In genomic region chr6:3227363-3228045, GRCh38 we compare ENCODE assay signal across 1 cellular context.
TF ChIP-seq lines count a peak whose summit lies in the region.

Gene TUBB2B (minus strand): TSS chr6:3227653. CDS start chr6:3227543, 110 bp downstream.

TF ChIP-seq in WTC11, 78 proteins besides CTCF, POLR2A, EP300 and RAD21 (continued from another document):
- TF ChIP-seq ZNF532 (CRISPR knock-in tag; IDR thresholded peaks at IDR 0.05; ENCODE audit: borderline replicate concordance) (no peak), KAT7 (CRISPR knock-in tag; IDR thresholded peaks at IDR 0.05; ENCODE audit: borderline replicate concordance) (0 out of 2 replicates have a peak, but pooled peaks have one; percentile 42), ETV6 (CRISPR knock-in tag; IDR thresholded peaks at IDR 0.05) (0 out of 2 replicates have a peak, but pooled peaks have one; percentile 25), ZNF263 (CRISPR knock-in tag; IDR thresholded peaks at IDR 0.05; ENCODE audit: low read depth) (peak; percentile 54; the same call in 1 of the 2 replicates), TEAD4 (CRISPR knock-in tag; IDR thresholded peaks at IDR 0.05) (0 out of 2 replicates have a peak, but pooled peaks have one; percentile 45), ZMAT4 (CRISPR knock-in tag; IDR thresholded peaks at IDR 0.05) (no peak), RELA (CRISPR knock-in tag; IDR thresholded peaks at IDR 0.05; ENCODE audit: borderline replicate concordance) (no peak), NR1H2 (CRISPR knock-in tag; IDR thresholded peaks at IDR 0.05) (0 out of 2 replicates have a peak, but pooled peaks have one; percentile 29), AFF4 (CRISPR knock-in tag; IDR thresholded peaks at IDR 0.05; ENCODE audit: borderline replicate concordance) (no peak; the same call in 1 of the 2 replicates), IRF1 (CRISPR knock-in tag; IDR thresholded peaks at IDR 0.05) (no peak), FOXP4 (CRISPR knock-in tag; IDR thresholded peaks at IDR 0.05) (0 out of 2 replicates have a peak, but pooled peaks have one; percentile 17), CDX4 (CRISPR knock-in tag; IDR thresholded peaks at IDR 0.05; ENCODE audit: borderline replicate concordance) (no peak), ZBTB43 (CRISPR knock-in tag; IDR thresholded peaks at IDR 0.05) (no peak), HMGXB4 (CRISPR knock-in tag; IDR thresholded peaks at IDR 0.05) (peak; percentile 95; the same call in 1 of the 2 replicates), GRHL2 (CRISPR knock-in tag; IDR thresholded peaks at IDR 0.05; ENCODE audit: insufficient replicate concordance, severe bottlenecking) (no peak), TP53 (CRISPR knock-in tag; IDR thresholded peaks at IDR 0.05) (peak; percentile 38; the same call in 1 of the 2 replicates), ELF4 (CRISPR knock-in tag; IDR thresholded peaks at IDR 0.05; ENCODE audit: low read depth) (no peak), IRF2 (CRISPR knock-in tag; IDR thresholded peaks at IDR 0.05; ENCODE audit: borderline replicate concordance, low read depth) (no peak), NFYB (CRISPR knock-in tag; conservative IDR thresholded peaks at IDR 0.05; ENCODE audit: low read depth) (no peak), CREB1 (CRISPR knock-in tag; IDR thresholded peaks at IDR 0.05) (no peak), GTF2I (CRISPR knock-in tag; conservative IDR thresholded peaks at IDR 0.05) (no peak), TEAD1 (CRISPR knock-in tag; IDR thresholded peaks at IDR 0.05) (peak; percentile 51; the same call in 1 of the 2 replicates), USF1 (CRISPR knock-in tag; IDR thresholded peaks at IDR 0.05) (peak; percentile 12; the same call in 1 of the 2 replicates), ZNF121 (CRISPR knock-in tag; IDR thresholded peaks at IDR 0.05) (no peak), MYBL2 (CRISPR knock-in tag; IDR thresholded peaks at IDR 0.05) (no peak), ZNF423 (CRISPR knock-in tag; IDR thresholded peaks at IDR 0.05) (peak; percentile 64; the same call in 1 of the 2 replicates), NR3C1 (CRISPR knock-in tag; conservative IDR thresholded peaks at IDR 0.05; ENCODE audit: low read depth) (peak; percentile 55; the same call in 1 of the 2 replicates), GABPB1 (CRISPR knock-in tag; IDR thresholded peaks at IDR 0.05) (peak; percentile 88), ZNF416 (CRISPR knock-in tag; IDR thresholded peaks at IDR 0.05) (0 out of 2 replicates have a peak, but pooled peaks have one; percentile 9), ZNF317 (CRISPR knock-in tag; IDR thresholded peaks at IDR 0.05; ENCODE audit: borderline replicate concordance, low read depth) (peak; percentile 45; the same call in 1 of the 2 replicates), SMAD3 (CRISPR knock-in tag; IDR thresholded peaks at IDR 0.05; ENCODE audit: borderline replicate concordance) (0 out of 2 replicates have a peak, but pooled peaks have one; percentile 54), EMX1 (CRISPR knock-in tag; IDR thresholded peaks at IDR 0.05) (no peak), USF2 (CRISPR knock-in tag; IDR thresholded peaks at IDR 0.05) (no peak), SMAD4 (CRISPR knock-in tag; IDR thresholded peaks at IDR 0.05) (peak; percentile 70; the same call in 1 of the 2 replicates), E2F5 (CRISPR knock-in tag; IDR thresholded peaks at IDR 0.05) (no peak; the same call in none of the 2 replicates)
